In the genomic region with DNA sequence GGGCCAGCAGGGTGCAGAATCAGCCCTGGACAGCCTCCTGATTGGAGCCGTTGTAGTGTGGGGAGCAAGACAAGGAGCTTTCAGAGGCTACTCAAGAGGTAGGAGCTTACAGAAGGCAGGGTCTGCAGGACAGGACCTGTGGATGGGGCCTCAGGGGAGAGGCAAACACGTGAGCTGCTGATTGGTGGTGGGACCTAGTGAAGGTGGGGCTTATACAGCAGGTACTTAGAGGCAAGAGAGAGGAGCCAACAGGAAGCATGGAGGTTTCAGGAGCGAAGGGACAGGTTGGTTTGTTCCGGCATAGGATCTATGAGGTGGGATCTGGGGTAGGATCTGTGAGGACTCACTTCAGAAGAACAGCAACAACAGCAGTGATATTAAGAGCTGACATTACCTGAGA, we compare ENCODE assay signal across 24 cellular contexts. TPM values are rescaled to one million over a fixed set of nuclear protein-coding genes. Genes with fewer than 3 reads are reported as not detected.
DNase-seq lines count a peak whose midpoint lies in the region; ATAC-seq and TF ChIP-seq lines count a peak whose summit lies in the region.
"Had no signal": no experiment of that assay in that cellular context is flagged by ENCODE, and none has a peak within 500 bp of the region (broad histone marks: within the 10 kb centered on the region; RNA-seq: fewer than 3 reads in every experiment).

No MANE protein-coding gene starts in this region.

- no peak overlapping the region for H3K9ac ChIP-seq in SK-N-MC (ENCODE audit: insufficient read length)

- H3K9me3 Mint-ChIP-seq in stimulated activated naive CD8-positive, alpha-beta T cell treated with anti-CD3 and anti-CD28 coated beads, Interleukin-15, Interleukin-2, amounts not matched to agents 100 ng/mL and 50 ng/mL, for 24 hours = no peaks in the 10 kb centered on the region
- H3K9me3 Mint-ChIP-seq in stimulated activated naive CD8-positive, alpha-beta T cell treated with anti-CD3 and anti-CD28 coated beads, Interleukin-15, amount 100 ng/mL, for 72 hours = no peaks in the 10 kb centered on the region
- H3K9me3 Mint-ChIP-seq: activated B cell treated with CpG ODN at 0.5 μM for 24 hours; activated naive CD8-positive, alpha-beta T cell treated with anti-CD3 and anti-CD28 coated beads for 36 hours; activated T-cell treated with anti-CD3 and anti-CD28 coated beads, Interleukin-2, amount 50 U/mL, for 72 hours; memory B cell; nephron had no signal

- TF ChIP-seq POLR2A in ovary (IDR thresholded peaks at IDR 0.05) = no peak

- H3K27me3 Mint-ChIP-seq in stimulated activated naive CD8-positive, alpha-beta T cell treated with anti-CD3 and anti-CD28 coated beads, Interleukin-15, Interleukin-2, amounts not matched to agents 100 ng/mL and 50 ng/mL, for 24 hours = no peaks in the 10 kb centered on the region
- H3K27me3 Mint-ChIP-seq in stimulated activated naive CD8-positive, alpha-beta T cell treated with anti-CD3 and anti-CD28 coated beads, Interleukin-15, amount 100 ng/mL, for 72 hours = no peaks in the 10 kb centered on the region
- H3K27me3 Mint-ChIP-seq: activated B cell treated with CpG ODN at 0.5 μM for 24 hours; activated naive CD8-positive, alpha-beta T cell treated with anti-CD3 and anti-CD28 coated beads for 36 hours; memory B cell had no signal

- no peaks in the 10 kb centered on the region for H3K4me1 ChIP-seq in ovary (ENCODE audit: insufficient read depth)
- H3K4me1 ChIP-seq: Peyer's patch, uterus had no signal

- no peak overlapping the region for H3K4me3 Mint-ChIP-seq in stimulated activated naive CD8-positive, alpha-beta T cell treated with anti-CD3 and anti-CD28 coated beads, Interleukin-15, Interleukin-2, amounts not matched to agents 100 ng/mL and 50 ng/mL, for 24 hours
- H3K4me3 Mint-ChIP-seq in stimulated activated naive CD8-positive, alpha-beta T cell treated with anti-CD3 and anti-CD28 coated beads, Interleukin-15, amount 100 ng/mL, for 72 hours = no peak overlapping the region
- H3K4me3 Mint-ChIP-seq: activated B cell treated with CpG ODN at 0.5 μM for 24 hours; activated naive CD8-positive, alpha-beta T cell treated with anti-CD3 and anti-CD28 coated beads for 36 hours; activated T-cell treated with anti-CD3 and anti-CD28 coated beads, Interleukin-2, amount 50 U/mL, for 72 hours; memory B cell; nephron had no signal

- H3K27ac Mint-ChIP-seq in stimulated activated naive CD8-positive, alpha-beta T cell treated with anti-CD3 and anti-CD28 coated beads, Interleukin-15, Interleukin-2, amounts not matched to agents 100 ng/mL and 50 ng/mL, for 24 hours = peak overlapping the region; percentile 43
- no peak overlapping the region for H3K27ac Mint-ChIP-seq in stimulated activated naive CD8-positive, alpha-beta T cell treated with anti-CD3 and anti-CD28 coated beads, Interleukin-15, amount 100 ng/mL, for 72 hours
- H3K27ac Mint-ChIP-seq: activated B cell treated with CpG ODN at 0.5 μM for 24 hours; activated T-cell treated with anti-CD3 and anti-CD28 coated beads, Interleukin-2, amount 50 U/mL, for 72 hours; memory B cell had no signal

- intact Hi-C loops in ovary (cut with DNase I) = no loop called here

- no peak for TF ChIP-seq EP300 in ovary (IDR thresholded peaks at IDR 0.05)

- TF ChIP-seq CTCF in epithelial cell of esophagus (IDR thresholded peaks at IDR 0.05; ENCODE audit: insufficient read depth, low read depth, low read length, missing control alignments) = no peak
- TF ChIP-seq CTCF in ovary (IDR thresholded peaks at IDR 0.05) = no peak

- no peak overlapping the region for H3K4me3 ChIP-seq in SK-N-MC
- H3K4me3 ChIP-seq in epithelial cell of esophagus (ENCODE audit: low read length) = no peak overlapping the region
- H3K4me3 ChIP-seq in ovary = no peak overlapping the region
- H3K4me3 ChIP-seq: Peyer's patch, uterus had no signal

- ATAC-seq in stimulated activated naive CD8-positive, alpha-beta T cell treated with anti-CD3 and anti-CD28 coated beads, Interleukin-15, amount 100 ng/mL, for 72 hours = no peak
- no peak for ATAC-seq in HG03469 (IDR thresholded peaks at IDR 0.05; ENCODE audit: unreplicated experiment)
- ATAC-seq: activated T-cell treated with anti-CD3 and anti-CD28 coated beads, Interleukin-2, amount 50 U/mL, for 72 hours had no signal

- DNase-seq in stimulated activated naive CD8-positive, alpha-beta T cell treated with anti-CD3 and anti-CD28 coated beads, Interleukin-15, amount 100 ng/mL, for 72 hours = no peak
- DNase-seq in SK-N-MC (ENCODE audit: low read depth, low spot score) = no peak
- peak; percentile 51 for DNase-seq in epithelial cell of esophagus (ENCODE audit: low read depth)
- no peak for DNase-seq in NOMO-1 (lab: John Stamatoyannopoulos, UW; ENCODE audit: unreplicated experiment in 2 of 2)
- DNase-seq in ovary = no peak
- DNase-seq in amniotic stem cell (lab: John Stamatoyannopoulos, UW) = no peak
- DNase-seq: ACHN; activated B cell treated with CpG ODN at 0.5 μM for 24 hours; activated naive CD8-positive, alpha-beta T cell treated with anti-CD3 and anti-CD28 coated beads for 36 hours; activated T-cell treated with anti-CD3 and anti-CD28 coated beads, Interleukin-2, amount 50 U/mL, for 72 hours; dermis blood vessel endothelial cell; DMS53; erythroblast; Peyer's patch; stimulated activated CD4-positive, alpha-beta T cell treated with anti-CD3 and anti-CD28 coated beads, Interleukin-4, amount 100 ng/mL, for 24 hours; uterus had no signal

- peaks cover 15% of the 10 kb centered on the region for H3K36me3 Mint-ChIP-seq in stimulated activated naive CD8-positive, alpha-beta T cell treated with anti-CD3 and anti-CD28 coated beads, Interleukin-15, Interleukin-2, amounts not matched to agents 100 ng/mL and 50 ng/mL, for 24 hours (ENCODE audit: low read depth)

- H3K27ac ChIP-seq in SK-N-MC (0 out of 2 replicates have a peak overlapping the region, but pooled peaks have one; percentile 13), ovary (no peak overlapping the region)
- H3K27ac ChIP-seq: Peyer's patch, uterus had no signal

- no peaks in the 10 kb centered on the region for H3K4me1 Mint-ChIP-seq in stimulated activated naive CD8-positive, alpha-beta T cell treated with anti-CD3 and anti-CD28 coated beads, Interleukin-15, Interleukin-2, amounts not matched to agents 100 ng/mL and 50 ng/mL, for 24 hours (ENCODE audit: low read depth)
- H3K4me1 Mint-ChIP-seq in stimulated activated naive CD8-positive, alpha-beta T cell treated with anti-CD3 and anti-CD28 coated beads, Interleukin-15, amount 100 ng/mL, for 72 hours = peaks cover 14% of the 10 kb centered on the region
- H3K4me1 Mint-ChIP-seq: activated B cell treated with CpG ODN at 0.5 μM for 24 hours, nephron had no signal

- no peaks in the 10 kb centered on the region for H3K27me3 ChIP-seq in ovary
- H3K27me3 ChIP-seq: Peyer's patch, uterus had no signal

- no peaks in the 10 kb centered on the region; the same call in 1 of the 2 replicates for H3K36me3 ChIP-seq in SK-N-MC (ENCODE audit: insufficient read depth, low read length)
- peaks cover 3% of the 10 kb centered on the region for H3K36me3 ChIP-seq in ovary
- H3K36me3 ChIP-seq: Peyer's patch, uterus had no signal

- WGBS in ovary, 3 donors = 69 to 76% (median 73%) methylated on average over 4 of the region's 4 CpGs

- no peaks in the 10 kb centered on the region for H3K9me3 ChIP-seq in SK-N-MC (ENCODE audit: low read depth, low read length)
- no peaks in the 10 kb centered on the region for H3K9me3 ChIP-seq in ovary
- H3K9me3 ChIP-seq: Peyer's patch, uterus had no signal

RNA-seq across cellular contexts. Expression of a gene that starts 32.4 kb away (rescaled TPM):
- total RNA-seq in ovary = 1 to 10 TPM; 2.6 to 7.9 (median 4.6) TPM
- polyA plus RNA-seq in ovary = 1 to 10 TPM; 1.2 to 3.8 TPM

RNA-seq across cellular contexts. Expression of a gene that starts 49.3 kb away (rescaled TPM):
- 1 to 10 TPM in 3 of 7 donors, under 1 TPM in 1, not detected in 3; 0.98 to 2.4 (median 1.3) TPM for total RNA-seq in ovary
- polyA plus RNA-seq in ovary = under 1 TPM in 1 of 2 donors, not detected in 1; 0.30 TPM
- total RNA-seq: activated B cell treated with CpG ODN at 0.5 μM for 24 hours, dermis blood vessel endothelial cell, HT1080, LHCN-M2, Peyer's patch, SK-MEL-5, subcutaneous adipose tissue had no signal

RNA-seq across cellular contexts. Expression of a gene that starts 53.4 kb away (rescaled TPM):
- total RNA-seq in ovary = 100 to 1,000 TPM in 2 of 7 donors, 10 to 100 TPM in 5; 76.4 to 298 (median 91.3) TPM
- 100 to 1,000 TPM in 1 of 2 donors, 10 to 100 TPM in 1; 62.5 to 156 TPM for polyA plus RNA-seq in ovary
